ENCODE assay signal across 10 cellular contexts in genomic region chr16:11799017-11799381, GRCh38. TPM values are rescaled to one million over a fixed set of nuclear protein-coding genes. Genes with fewer than 3 reads are reported as not detected.
DNase-seq lines count a peak whose midpoint lies in the region; FAIRE-seq and TF ChIP-seq lines count a peak whose summit lies in the region.
"Had no signal": no experiment of that assay in that cellular context is flagged by ENCODE, and none has a peak within 500 bp of the region (broad histone marks: within the 10 kb centered on the region; RNA-seq: fewer than 3 reads in every experiment).

No MANE protein-coding gene starts in this region.

- no TSS peak for BruUV-seq in Caco-2 (replicated peaks; lab: Mats Ljungman, UMichigan)

- peak overlapping the region; percentile 96 for H3K27ac ChIP-seq in neutrophil

- TF ChIP-seq CTCF in Caco-2 (IDR thresholded peaks at IDR 0.05; ENCODE audit: insufficient read depth in 1 of 2, low read depth in 1 of 2, low read length in 1 of 2, severe bottlenecking in 1 of 2, unreplicated experiment in 1 of 2) = no peak
- no peak for TF ChIP-seq CTCF in NB4 (IDR thresholded peaks at IDR 0.05; ENCODE audit: low read depth, low read length)
- no peak for TF ChIP-seq CTCF in neutrophil (IDR thresholded peaks at IDR 0.05)

- DNase-seq in Caco-2 = no peak
- no peak for DNase-seq in NB4 (ENCODE audit: low read depth)
- DNase-seq in NCI-H1436 (lab: John Stamatoyannopoulos, UW) = no peak
- no peak for DNase-seq in NK-92 treated with Interleukin-12 subunit alpha and Interleukin-12 subunit beta, amount 100 ng/mL, for 24 hours (lab: John Stamatoyannopoulos, UW)
- no peak for DNase-seq in GM19239 (ENCODE audit: insufficient read length, low spot score)
- no peak for DNase-seq in stimulated activated naive CD4-positive, alpha-beta T cell treated with Interleukin-2 at 50 U/mL for 16 hours (lab: John Stamatoyannopoulos, UW)
- DNase-seq: foreskin keratinocyte had no signal

- H3K4me1 ChIP-seq in Caco-2 = peaks cover 17% of the 10 kb centered on the region; the same call in 1 of the 2 replicates
- H3K4me1 ChIP-seq in neutrophil (ENCODE audit: control insufficient read depth in 1 of 2, insufficient read depth in 1 of 2, low read depth in 1 of 2, low read length in 1 of 2) = peaks cover 52% of the 10 kb centered on the region in 2 experiments

- H3K27me3 Mint-ChIP-seq in Caco-2 (ENCODE audit: insufficient read depth, unreplicated experiment) = no peaks in the 10 kb centered on the region
- peaks cover 2% of the 10 kb centered on the region for H3K27me3 Mint-ChIP-seq in dendritic cell treated with granulocyte-macrophage colony-stimulating factor and Interleukin-4, amounts not matched to agents 40 ng/mL and 50 ng/mL, for 4 days

- FAIRE-seq in GM19239 (lab: Jason Lieb, UNC) = no peak
- FAIRE-seq: RCC 7860 had no signal

- H3K27ac Mint-ChIP-seq in Caco-2 (ENCODE audit: unreplicated experiment) = peak overlapping the region; percentile 91
- H3K27ac Mint-ChIP-seq in dendritic cell treated with granulocyte-macrophage colony-stimulating factor and Interleukin-4, amounts not matched to agents 40 ng/mL and 50 ng/mL, for 4 days = peak overlapping the region; percentile 95

- peaks cover 31% of the 10 kb centered on the region for H3K36me3 Mint-ChIP-seq in Caco-2 (ENCODE audit: insufficient read depth, unreplicated experiment)
- peaks cover 43% of the 10 kb centered on the region for H3K36me3 Mint-ChIP-seq in dendritic cell treated with granulocyte-macrophage colony-stimulating factor and Interleukin-4, amounts not matched to agents 40 ng/mL and 50 ng/mL, for 4 days (ENCODE audit: low read depth)

- H3K27me3 ChIP-seq in Caco-2 (replicated peaks; ENCODE audit: control insufficient read depth, insufficient read depth, low read length) (no peaks in the 10 kb centered on the region), neutrophil (no peaks in the 10 kb centered on the region)
- H3K27me3 ChIP-seq: foreskin keratinocyte had no signal

- POLR2A ChIA-PET in Caco-2 (lab: Charles Lee) = no interaction called here

- H3K4me3 Mint-ChIP-seq in Caco-2 (ENCODE audit: unreplicated experiment) = no peak overlapping the region
- H3K4me3 Mint-ChIP-seq in dendritic cell treated with granulocyte-macrophage colony-stimulating factor and Interleukin-4, amounts not matched to agents 40 ng/mL and 50 ng/mL, for 4 days = peak overlapping the region; percentile 97

- H3K36me3 ChIP-seq in Caco-2 (ENCODE audit: control insufficient read depth, insufficient read depth, low read length) (no peaks in the 10 kb centered on the region; the same call in 1 of the 2 replicates), neutrophil (no peaks in the 10 kb centered on the region)

- H3K9me3 Mint-ChIP-seq in Caco-2 (ENCODE audit: unreplicated experiment) = no peaks in the 10 kb centered on the region
- no peaks in the 10 kb centered on the region for H3K9me3 Mint-ChIP-seq in dendritic cell treated with granulocyte-macrophage colony-stimulating factor and Interleukin-4, amounts not matched to agents 40 ng/mL and 50 ng/mL, for 4 days

- H3K9me3 ChIP-seq in Caco-2 (no peaks in the 10 kb centered on the region), neutrophil (no peaks in the 10 kb centered on the region)

- no peak overlapping the region for H3K4me3 ChIP-seq in Caco-2 (ENCODE audit: low read depth, low read length)
- H3K4me3 ChIP-seq in NB4 (ENCODE audit: low read depth, low read length) = peak overlapping the region; percentile 82
- H3K4me3 ChIP-seq in neutrophil (ENCODE audit: low read depth in 1 of 2, low read length in 1 of 2) = no peak overlapping the region

- no peak for TF ChIP-seq POLR2A in NB4 (IDR thresholded peaks at IDR 0.05; ENCODE audit: extremely low read depth, insufficient read length)

- intact Hi-C loops in Caco-2 (cut with micrococcal nuclease; ENCODE audit: unreplicated experiment) = loop anchor here (5.0 kb wide), 1 partner anchor 57 kb away; the partner anchor contains the start of gene TXNDC11
- intact Hi-C loops in dendritic cell treated with granulocyte-macrophage colony-stimulating factor and Interleukin-4, amounts not matched to agents 40 ng/mL and 50 ng/mL, for 4 days (cut with micrococcal nuclease) = loop anchor here (2.0 to 5.0 kb wide), 4 partner anchors 16 to 57 kb away; partner anchors contain the start of genes RSL1D1 and TXNDC11

- peaks cover 12% of the 10 kb centered on the region for H3K4me1 Mint-ChIP-seq in Caco-2 (ENCODE audit: low read depth, unreplicated experiment)
- peaks cover 67% of the 10 kb centered on the region for H3K4me1 Mint-ChIP-seq in dendritic cell treated with granulocyte-macrophage colony-stimulating factor and Interleukin-4, amounts not matched to agents 40 ng/mL and 50 ng/mL, for 4 days (ENCODE audit: low read depth)

- CTCF ChIA-PET in Caco-2 (lab: Charles Lee) = interaction anchor here (0.6 kb wide), 1 partner anchor 73 kb away, joined by 3 read pairs; no protein-coding TSS in a partner anchor

RNA-seq across cellular contexts. Expression of gene ZC3H7A, which starts 1.9 kb away (rescaled TPM):
- total RNA-seq in Caco-2 (2022) = 42.0 TPM in 2 replicates

RNA-seq across cellular contexts. Expression of gene RSL1D1, which starts 52.3 kb away (rescaled TPM):
- 216 and 227 TPM in 2 replicates for total RNA-seq in Caco-2 (2022)

RNA-seq across cellular contexts. Expression of gene TXNDC11, which starts 56.3 kb away (rescaled TPM):
- 23.5 and 24.3 TPM in 2 replicates for total RNA-seq in Caco-2 (2022)
